Comparison of ENCODE assay signal across 27 cellular contexts in the genomic region with DNA sequence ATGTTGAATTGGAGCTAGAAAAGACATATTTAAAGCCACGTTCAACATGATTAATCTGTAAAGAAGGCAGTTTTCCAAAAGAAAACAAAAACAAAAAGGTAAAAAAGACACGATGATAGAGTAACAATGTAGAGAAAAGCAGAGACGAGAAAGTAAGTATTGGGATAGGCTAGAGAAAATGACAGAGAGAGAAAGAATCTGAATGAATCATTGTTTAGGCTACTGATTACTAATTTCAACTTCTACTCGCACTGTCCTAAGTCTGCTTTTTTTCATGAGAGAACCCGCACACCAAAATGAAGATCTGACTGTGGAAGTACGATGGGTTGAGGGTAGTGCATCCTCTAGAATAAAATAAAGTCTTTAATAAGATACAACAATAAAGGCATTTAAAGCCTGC.
DNase-seq lines count a peak whose midpoint lies in the region; ATAC-seq and TF ChIP-seq lines count a peak whose summit lies in the region.
"Had no signal": no experiment of that assay in that cellular context is flagged by ENCODE, and none has a peak within 500 bp of the region (broad histone marks: within the 10 kb centered on the region; RNA-seq: fewer than 3 reads in every experiment).

No MANE protein-coding gene starts in this region.

- H3K9me3 Mint-ChIP-seq in activated naive CD4-positive, alpha-beta T cell treated with anti-CD3 and anti-CD28 coated beads, Interleukin-2, amount 10 ng/mL, durations not matched to agents 7 days and 5 days, result no peaks in the 10 kb centered on the region
- H3K9me3 Mint-ChIP-seq: activated CD4-positive, alpha-beta T cell treated with anti-CD3 and anti-CD28 coated beads, Interleukin-2, amount 10 ng/mL, durations not matched to agents 7 days and 5 days; T-helper 1 cell treated with Interleukin-12 subunit alpha and Interleukin-12 subunit beta and Interleukin-4 antibody, amounts not matched to agents 30 μg/mL and 1 μg/mL, for 36 hours; type B pancreatic cell had no signal

- H3K36me3 ChIP-seq in adipocyte (ENCODE audit: control insufficient read depth, insufficient read depth, low read length, severe bottlenecking), result no peaks in the 10 kb centered on the region
- H3K36me3 ChIP-seq: adrenal gland, BLaER1, esophagus squamous epithelium, heart left ventricle, MG63, SJCRH30 had no signal

- no peaks in the 10 kb centered on the region for H3K36me3 Mint-ChIP-seq in activated naive CD4-positive, alpha-beta T cell treated with anti-CD3 and anti-CD28 coated beads, Interleukin-2, amount 10 ng/mL, durations not matched to agents 7 days and 5 days
- H3K36me3 Mint-ChIP-seq: immature natural killer cell, type B pancreatic cell had no signal

- no peak overlapping the region for H3K9ac ChIP-seq in adipocyte (ENCODE audit: low read length)
- H3K9ac ChIP-seq: BLaER1 had no signal

- no peak for TF ChIP-seq CTCF in fibroblast of the aortic adventitia (IDR thresholded peaks at IDR 0.05; ENCODE audit: insufficient read depth, low read length)
- TF ChIP-seq CTCF in GM20000 (IDR thresholded peaks at IDR 0.05; ENCODE audit: extremely low read depth, missing control alignments), result no peak

- no peaks in the 10 kb centered on the region for H3K9me3 ChIP-seq in adipocyte (ENCODE audit: control insufficient read depth, low read length)
- H3K9me3 ChIP-seq: BLaER1, esophagus squamous epithelium, heart left ventricle, mucosa of descending colon had no signal

- H3K27me3 ChIP-seq in adipocyte (replicated peaks; ENCODE audit: control insufficient read depth, insufficient read depth, low read length), result no peaks in the 10 kb centered on the region
- H3K27me3 ChIP-seq: adrenal gland, BLaER1, esophagus squamous epithelium, heart left ventricle, MG63, SJCRH30 had no signal

- H3K4me3 Mint-ChIP-seq in activated naive CD4-positive, alpha-beta T cell treated with anti-CD3 and anti-CD28 coated beads, Interleukin-2, amount 10 ng/mL, durations not matched to agents 7 days and 5 days, result no peak overlapping the region
- H3K4me3 Mint-ChIP-seq: activated CD4-positive, alpha-beta T cell treated with anti-CD3 and anti-CD28 coated beads, Interleukin-2, amount 10 ng/mL, durations not matched to agents 7 days and 5 days; central memory CD8-positive, alpha-beta T cell; immature natural killer cell; stimulated activated naive CD8-positive, alpha-beta T cell treated with anti-CD3 and anti-CD28 coated beads, Interleukin-15, Interleukin-2, amounts not matched to agents 100 ng/mL and 50 ng/mL, for 24 hours; T-helper 1 cell treated with Interleukin-12 subunit alpha and Interleukin-12 subunit beta and Interleukin-4 antibody, amounts not matched to agents 30 μg/mL and 1 μg/mL, for 36 hours; type B pancreatic cell had no signal

- no peaks in the 10 kb centered on the region for H3K4me1 ChIP-seq in adipocyte (ENCODE audit: control insufficient read depth, insufficient read depth, low read length)
- H3K4me1 ChIP-seq: adrenal gland, BLaER1, esophagus squamous epithelium, heart left ventricle, SJCRH30 had no signal

- H3K27me3 Mint-ChIP-seq in activated naive CD4-positive, alpha-beta T cell treated with anti-CD3 and anti-CD28 coated beads, Interleukin-2, amount 10 ng/mL, durations not matched to agents 7 days and 5 days, result no peaks in the 10 kb centered on the region
- H3K27me3 Mint-ChIP-seq: activated CD4-positive, alpha-beta T cell treated with anti-CD3 and anti-CD28 coated beads, Interleukin-2, amount 10 ng/mL, durations not matched to agents 7 days and 5 days; central memory CD8-positive, alpha-beta T cell; progenitor cell of endocrine pancreas; stimulated activated naive CD8-positive, alpha-beta T cell treated with anti-CD3 and anti-CD28 coated beads, Interleukin-15, Interleukin-2, amounts not matched to agents 100 ng/mL and 50 ng/mL, for 24 hours; type B pancreatic cell had no signal

- ATAC-seq in HG03095 (IDR thresholded peaks at IDR 0.05; ENCODE audit: unreplicated experiment), result no peak
- ATAC-seq: heart left ventricle, mucosa of descending colon had no signal

- DNase-seq in activated naive CD4-positive, alpha-beta T cell treated with anti-CD3 and anti-CD28 coated beads, Interleukin-2, amount 10 ng/mL, durations not matched to agents 7 days and 5 days, result no peak
- no peak for DNase-seq in activated naive CD4-positive, alpha-beta T cell treated with Interleukin-2 at 50 U/mL for 16 hours
- DNase-seq in adipocyte (ENCODE audit: low read depth) (peak; percentile 39), fibroblast of the aortic adventitia (ENCODE audit: low read depth) (peak; percentile 6), cortex of kidney (lab: John Stamatoyannopoulos, UW) (no peak), NOMO-1 treated with DMSO at 0.1 percent for 48 hours (lab: John Stamatoyannopoulos, UW; ENCODE audit: unreplicated experiment) (no peak), GM20000 (ENCODE audit: low spot score) (no peak)
- DNase-seq: activated CD4-positive, alpha-beta T cell treated with anti-CD3 and anti-CD28 coated beads, Interleukin-2, amount 10 ng/mL, durations not matched to agents 7 days and 5 days; activated effector memory CD4-positive, alpha-beta T cell treated with anti-CD3 and anti-CD28 coated beads, Interleukin-2, amount 50 U/mL, for 16 hours; adrenal gland; effector CD4-positive, alpha-beta T cell; esophagus squamous epithelium; heart left ventricle; immature natural killer cell; MG63; mucosa of descending colon; NCI-H146; NCI-H69; SJCRH30; stimulated activated CD4-positive, alpha-beta T cell treated with anti-CD3 and anti-CD28 coated beads, Interleukin-4, amount 100 ng/mL, for 24 hours had no signal

- CTCF ChIA-PET in activated naive CD4-positive, alpha-beta T cell treated with anti-CD3 and anti-CD28 coated beads, Interleukin-2, amount 10 ng/mL, durations not matched to agents 7 days and 5 days (lab: Charles Lee), result no interaction called here

- no peak overlapping the region for H3K4me3 ChIP-seq in adipocyte (ENCODE audit: low read length)
- H3K4me3 ChIP-seq in fibroblast of the aortic adventitia (ENCODE audit: low read depth, low read length), result no peak overlapping the region
- H3K4me3 ChIP-seq: adrenal gland, BLaER1, esophagus squamous epithelium, heart left ventricle, MG63, mucosa of descending colon, SJCRH30 had no signal

- no peaks in the 10 kb centered on the region for H3K4me1 Mint-ChIP-seq in activated naive CD4-positive, alpha-beta T cell treated with anti-CD3 and anti-CD28 coated beads, Interleukin-2, amount 10 ng/mL, durations not matched to agents 7 days and 5 days
- H3K4me1 Mint-ChIP-seq: activated CD4-positive, alpha-beta T cell treated with anti-CD3 and anti-CD28 coated beads, Interleukin-2, amount 10 ng/mL, durations not matched to agents 7 days and 5 days; central memory CD8-positive, alpha-beta T cell; immature natural killer cell had no signal

- H3K27ac Mint-ChIP-seq in activated naive CD4-positive, alpha-beta T cell treated with anti-CD3 and anti-CD28 coated beads, Interleukin-2, amount 10 ng/mL, durations not matched to agents 7 days and 5 days, result peak overlapping the region; percentile 29
- H3K27ac Mint-ChIP-seq: activated CD4-positive, alpha-beta T cell treated with anti-CD3 and anti-CD28 coated beads, Interleukin-2, amount 10 ng/mL, durations not matched to agents 7 days and 5 days; immature natural killer cell; progenitor cell of endocrine pancreas; stimulated activated naive CD8-positive, alpha-beta T cell treated with anti-CD3 and anti-CD28 coated beads, Interleukin-15, Interleukin-2, amounts not matched to agents 100 ng/mL and 50 ng/mL, for 24 hours; T-helper 1 cell treated with Interleukin-12 subunit alpha and Interleukin-12 subunit beta and Interleukin-4 antibody, amounts not matched to agents 30 μg/mL and 1 μg/mL, for 36 hours; type B pancreatic cell had no signal

Comparison
In these comparisons a context has a peak if more than half of its experiments do, and no peak if none do; other contexts are left out.
1. DNase-seq: peak in adipocyte (single experiment) and fibroblast of the aortic adventitia (single experiment); none in activated naive CD4-positive, alpha-beta T cell treated with anti-CD3 and anti-CD28 coated beads, Interleukin-2, amount 10 ng/mL, durations not matched to agents 7 days and 5 days (single experiment), activated naive CD4-positive, alpha-beta T cell treated with Interleukin-2 at 50 U/mL for 16 hours (single experiment), cortex of kidney (single experiment), NOMO-1 treated with DMSO at 0.1 percent for 48 hours (single experiment) and GM20000 (single experiment).